ENCODE assay signal across 8 cellular contexts in the genomic region with DNA sequence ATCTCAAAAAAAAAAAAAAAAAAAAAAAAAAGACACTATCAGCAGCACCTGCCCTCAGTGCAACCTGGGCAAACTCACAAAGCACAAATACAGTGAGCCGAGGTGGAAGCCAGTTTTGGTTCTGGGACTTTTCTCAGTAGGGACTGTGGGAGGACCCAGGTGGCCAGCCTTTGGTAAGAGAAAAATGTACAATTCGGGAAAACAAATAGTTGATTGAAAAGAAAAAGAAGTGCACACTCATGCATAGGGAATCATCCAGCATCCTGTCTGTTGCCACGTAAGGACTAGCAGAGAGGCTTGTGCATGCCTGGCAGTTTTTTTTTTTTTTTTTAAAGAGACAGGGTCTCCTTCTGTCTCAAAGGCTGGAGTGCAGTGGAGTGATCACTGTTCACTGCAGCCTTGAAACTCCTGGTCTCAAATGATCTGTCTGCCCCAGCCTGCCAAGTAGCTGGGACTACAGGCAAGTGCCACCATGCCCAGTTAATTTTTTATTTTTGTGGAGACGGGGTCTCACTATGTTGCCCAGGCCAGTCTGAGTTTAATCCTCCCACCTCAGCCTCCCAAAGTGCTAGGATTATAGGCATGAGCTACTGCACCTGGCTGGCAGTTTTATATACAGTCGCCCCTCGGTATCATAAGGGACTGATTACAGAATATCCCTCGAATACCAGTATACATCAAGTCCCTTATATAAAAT. TPM values are rescaled to one million over a fixed set of nuclear protein-coding genes. Genes with fewer than 3 reads are reported as not detected.
DNase-seq lines count a peak whose midpoint lies in the region; ATAC-seq and TF ChIP-seq lines count a peak whose summit lies in the region.

No MANE protein-coding gene starts in this region.

- peaks cover 31% of the 10 kb centered on the region for H3K4me1 Mint-ChIP-seq in activated T-cell treated with anti-CD3 and anti-CD28 coated beads, Interleukin-2, amount 50 U/mL, for 24 hours (ENCODE audit: low read depth)

- H3K4me1 ChIP-seq in thyroid gland, result peaks cover 61 to 88% of the 10 kb centered on the region in 2 donors

- H3K27me3 Mint-ChIP-seq in activated T-cell treated with anti-CD3 and anti-CD28 coated beads, Interleukin-2, amount 50 U/mL, for 24 hours, result no peaks in the 10 kb centered on the region

- H3K9me3 ChIP-seq in thyroid gland, result no peaks in the 10 kb centered on the region

- H3K27ac ChIP-seq in thyroid gland, result peak overlapping the region; percentile 51 to 86 (median 71)

- no peaks in the 10 kb centered on the region for H3K9me3 Mint-ChIP-seq in activated T-cell treated with anti-CD3 and anti-CD28 coated beads, Interleukin-2, amount 50 U/mL, for 24 hours

- 51 to 56% methylated on average over 7 of the region's 7 CpGs for WGBS in thyroid gland, 2 donors

- no peaks in the 10 kb centered on the region for H3K27me3 ChIP-seq in thyroid gland

- peaks cover 28% of the 10 kb centered on the region for H3K36me3 Mint-ChIP-seq in activated T-cell treated with anti-CD3 and anti-CD28 coated beads, Interleukin-2, amount 50 U/mL, for 24 hours (ENCODE audit: low read depth)

- H3K27ac Mint-ChIP-seq in activated T-cell treated with anti-CD3 and anti-CD28 coated beads, Interleukin-2, amount 50 U/mL, for 24 hours, result peak overlapping the region; percentile 50

- peak overlapping the region; percentile 31 for H3K4me3 ChIP-seq in fibroblast of the aortic adventitia (ENCODE audit: low read depth, low read length)
- no peak overlapping the region for H3K4me3 ChIP-seq in thyroid gland (replicated peaks in 1 of 3)

- no peaks in the 10 kb centered on the region for H3K36me3 ChIP-seq in thyroid gland

- no peak for TF ChIP-seq CTCF in fibroblast of the aortic adventitia (IDR thresholded peaks at IDR 0.05; ENCODE audit: insufficient read depth, low read length)
- TF ChIP-seq CTCF in thyroid gland (IDR thresholded peaks at IDR 0.05), result no peak

- no peak overlapping the region for H3K4me3 Mint-ChIP-seq in activated T-cell treated with anti-CD3 and anti-CD28 coated beads, Interleukin-2, amount 50 U/mL, for 24 hours

- ATAC-seq in GM21786 (IDR thresholded peaks at IDR 0.05; ENCODE audit: unreplicated experiment), result no peak

- TF ChIP-seq POLR2A in thyroid gland (IDR thresholded peaks at IDR 0.05), result no peak

- intact Hi-C loops in thyroid gland (cut with DNase I), result no loop called here

- DNase-seq in activated T-cell treated with anti-CD3 and anti-CD28 coated beads, Interleukin-2, amount 50 U/mL, for 24 hours, result no peak
- no peak for DNase-seq in activated T-cell treated with anti-CD3 and anti-CD28 coated beads, Interleukin-2, amount 50 U/mL, for 48 hours
- peak; percentile 71 for DNase-seq in RPMI8226
- DNase-seq in fibroblast of the aortic adventitia (ENCODE audit: low read depth), result peak; percentile 85
- no peak for DNase-seq in thyroid gland
- DNase-seq in COLO668 (lab: John Stamatoyannopoulos, UW; ENCODE audit: unreplicated experiment), result no peak
- DNase-seq in NCI-H128 (lab: John Stamatoyannopoulos, UW; ENCODE audit: unreplicated experiment), result no peak

RNA-seq across cellular contexts. Expression of a gene that starts 36.7 kb away (rescaled TPM):
- 15.5 and 48.1 TPM in 2 replicates for total RNA-seq in fibroblast of the aortic adventitia (ENCODE audit: low replicate concordance)
- total RNA-seq in thyroid gland, result 100 to 1,000 TPM in 3 of 4 donors, 10 to 100 TPM in 1; 99.2 to 154 (median 121) TPM

RNA-seq across cellular contexts. Expression of a gene that starts 40.9 kb away (rescaled TPM):
- total RNA-seq in fibroblast of the aortic adventitia (ENCODE audit: low replicate concordance), result 25.4 and 45.7 TPM in 2 replicates
- 10 to 100 TPM; 30.7 to 66.7 (median 50.0) TPM for total RNA-seq in thyroid gland

Comparison
In these comparisons a context has a peak if more than half of its experiments do, and no peak if none do; other contexts are left out.
1. DNase-seq: peak in RPMI8226 (single experiment) and fibroblast of the aortic adventitia (single experiment); none in activated T-cell treated with anti-CD3 and anti-CD28 coated beads, Interleukin-2, amount 50 U/mL, for 24 hours (single experiment), activated T-cell treated with anti-CD3 and anti-CD28 coated beads, Interleukin-2, amount 50 U/mL, for 48 hours (0 of 2), thyroid gland (0 of 2), COLO668 (single experiment) and NCI-H128 (single experiment).